In genomic region chr4:140286503-140286902, GRCh38 we compare ENCODE assay signal across 17 cellular contexts.
DNase-seq lines count a peak whose midpoint lies in the region; ATAC-seq and TF ChIP-seq lines count a peak whose summit lies in the region.
"Had no signal": no experiment of that assay in that cellular context is flagged by ENCODE, and none has a peak within 500 bp of the region (broad histone marks: within the 10 kb centered on the region; RNA-seq: fewer than 3 reads in every experiment).

No MANE protein-coding gene starts in this region.

- DNase-seq in NCI-H524 (lab: John Stamatoyannopoulos, UW) (peak; percentile 39 to 80), NCI-H524 treated with DMSO at 0.1 percent for 48 hours (lab: John Stamatoyannopoulos, UW) (no peak), NCI-H69 (lab: John Stamatoyannopoulos, UW) (peak; percentile 86), glutamatergic neuron (peak; percentile 38), superior temporal gyrus (ENCODE audit: extremely low spot score) (peak; percentile 60), germinal center (ENCODE audit: low spot score) (no peak)
- DNase-seq: amniotic stem cell; cortex of kidney; GOT3; NCI-H1048; nephron progenitor cell; SIG-M5; stimulated activated naive B cell treated with anti-CD40 and anti-IgM and Interleukin-4, amounts not matched to agents 10 μg/mL and 1 μg/mL and 100 μg/mL, for 72 hours had no signal

- H3K4me3 Mint-ChIP-seq in glutamatergic neuron (ENCODE audit: unreplicated experiment) = no peak overlapping the region
- H3K4me3 Mint-ChIP-seq: activated T-helper 1 cell treated with anti-CD3 and anti-CD28 coated beads, Interleukin-12 subunit alpha, Interleukin-12 subunit beta, Interleukin-2, Interleukin-4 antibody, amounts not matched to agents 30 ng/mL and 10 ng/mL and 1 ng/mL, durations not matched to agents 14 hours and 24 hours and 36 hours; nephron progenitor cell; stimulated activated naive B cell treated with anti-CD40 and anti-IgM and Interleukin-4, amounts not matched to agents 10 μg/mL and 1 μg/mL and 100 μg/mL, for 72 hours had no signal

- H3K4me1 Mint-ChIP-seq in glutamatergic neuron (ENCODE audit: low read depth, unreplicated experiment) = peaks cover 22% of the 10 kb centered on the region
- H3K4me1 Mint-ChIP-seq: nephron progenitor cell; stimulated activated naive B cell treated with anti-CD40 and anti-IgM and Interleukin-4, amounts not matched to agents 10 μg/mL and 1 μg/mL and 100 μg/mL, for 72 hours had no signal

- no peaks in the 10 kb centered on the region for H3K36me3 Mint-ChIP-seq in glutamatergic neuron (ENCODE audit: unreplicated experiment)
- H3K36me3 Mint-ChIP-seq: stimulated activated naive B cell treated with anti-CD40 and anti-IgM and Interleukin-4, amounts not matched to agents 10 μg/mL and 1 μg/mL and 100 μg/mL, for 72 hours had no signal

- ATAC-seq in GM19455 (IDR thresholded peaks at IDR 0.05; ENCODE audit: unreplicated experiment) (no peak), GM18873 (IDR thresholded peaks at IDR 0.05; ENCODE audit: low FRiP score, unreplicated experiment) (no peak)
- ATAC-seq: esophagus mucosa had no signal

- H3K27me3 Mint-ChIP-seq in glutamatergic neuron (ENCODE audit: unreplicated experiment) = peaks cover 7% of the 10 kb centered on the region

- no peak for TF ChIP-seq CTCF in glutamatergic neuron (IDR thresholded peaks at IDR 0.05; ENCODE audit: partially characterized antibody, unreplicated experiment)

- H3K9me3 Mint-ChIP-seq in glutamatergic neuron (ENCODE audit: unreplicated experiment) = peaks cover 8% of the 10 kb centered on the region
- H3K9me3 Mint-ChIP-seq: activated T-helper 1 cell treated with anti-CD3 and anti-CD28 coated beads, Interleukin-12 subunit alpha, Interleukin-12 subunit beta, Interleukin-2, Interleukin-4 antibody, amounts not matched to agents 30 ng/mL and 10 ng/mL and 1 ng/mL, durations not matched to agents 14 hours and 24 hours and 36 hours; nephron progenitor cell; stimulated activated naive B cell treated with anti-CD40 and anti-IgM and Interleukin-4, amounts not matched to agents 10 μg/mL and 1 μg/mL and 100 μg/mL, for 72 hours had no signal

- H3K27ac Mint-ChIP-seq in glutamatergic neuron (ENCODE audit: unreplicated experiment) = no peak overlapping the region
- H3K27ac Mint-ChIP-seq: activated T-helper 1 cell treated with anti-CD3 and anti-CD28 coated beads, Interleukin-12 subunit alpha, Interleukin-12 subunit beta, Interleukin-2, Interleukin-4 antibody, amounts not matched to agents 30 ng/mL and 10 ng/mL and 1 ng/mL, durations not matched to agents 14 hours and 24 hours and 36 hours; nephron progenitor cell; stimulated activated naive B cell treated with anti-CD40 and anti-IgM and Interleukin-4, amounts not matched to agents 10 μg/mL and 1 μg/mL and 100 μg/mL, for 72 hours had no signal

Comparison
In these comparisons a context has a peak if more than half of its experiments do, and no peak if none do; other contexts are left out.
1. DNase-seq: peak in NCI-H524 (2 of 2), NCI-H69 (single experiment), glutamatergic neuron (single experiment) and superior temporal gyrus (single experiment); none in NCI-H524 treated with DMSO at 0.1 percent for 48 hours (single experiment) and germinal center (single experiment).